Comparison of ENCODE assay signal across 10 cellular contexts in genomic region chr2:146444085-146444484, GRCh38.
"Had no signal": no experiment of that assay in that cellular context is flagged by ENCODE, and none has a peak within 500 bp of the region (broad histone marks: within the 10 kb centered on the region; RNA-seq: fewer than 3 reads in every experiment).

No MANE protein-coding gene starts in this region.

- FAIRE-seq: H54 had no signal

- H3K4me2 ChIP-seq: GM23338 had no signal

- DNase-seq: GM23248, GOT3, H7, H9, HCEC 1CT, HFFc6 had no signal

- H3K4me3 ChIP-seq: GM23248, GM23338, HAP-1 had no signal

- ATAC-seq: GM23338, HCT116 had no signal

- H3K9ac ChIP-seq: GM23248 had no signal

- H3K36me3 ChIP-seq: HAP-1 had no signal

- H3K27ac ChIP-seq: GM23248 had no signal

- H3K9me3 ChIP-seq: HAP-1 had no signal

- H2AFZ ChIP-seq: GM23248 had no signal
